Comparison of ENCODE assay signal across 15 cellular contexts in the genomic region with DNA sequence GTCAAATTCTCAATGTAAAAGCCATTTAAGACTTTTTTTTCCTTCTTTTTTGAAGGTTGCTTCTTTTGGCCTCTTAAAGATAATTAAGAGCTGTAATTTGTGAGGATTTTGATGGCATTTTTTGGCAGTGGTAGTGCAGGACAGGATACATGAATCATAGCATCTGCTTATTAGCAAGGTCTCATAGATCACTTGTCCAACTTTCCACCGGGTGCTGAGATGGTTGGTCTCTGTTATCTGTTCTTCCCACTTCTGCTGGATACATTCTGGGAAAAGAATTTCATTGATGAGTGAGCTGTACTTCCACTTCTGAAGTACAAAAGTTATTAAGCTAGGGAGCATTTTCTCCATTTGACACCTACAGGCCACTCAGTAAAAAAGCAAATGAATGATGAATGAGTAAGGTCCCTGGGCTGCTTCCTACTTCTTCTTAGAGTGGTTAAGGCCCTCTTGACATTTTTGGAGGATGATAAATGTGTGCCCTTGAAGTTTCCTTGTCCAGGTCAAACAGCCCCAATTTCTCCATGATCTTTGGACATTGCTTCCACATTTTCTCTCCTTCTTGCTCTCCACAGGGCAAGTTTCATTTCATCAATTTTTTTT.
DNase-seq lines count a peak whose midpoint lies in the region; ATAC-seq, FAIRE-seq and TF ChIP-seq lines count a peak whose summit lies in the region.
"Had no signal": no experiment of that assay in that cellular context is flagged by ENCODE, and none has a peak within 500 bp of the region (broad histone marks: within the 10 kb centered on the region; RNA-seq: fewer than 3 reads in every experiment).

No MANE protein-coding gene starts in this region.

- peaks cover 53% of the 10 kb centered on the region for H3K4me1 ChIP-seq in A549
- H3K4me1 ChIP-seq in HEK293 (ENCODE audit: control insufficient read depth, insufficient read depth, low read length), result no peaks in the 10 kb centered on the region
- peaks cover 4% of the 10 kb centered on the region for H3K4me1 ChIP-seq in mesenchymal stem cell (ENCODE audit: control insufficient read depth, insufficient read depth, low read depth, low read length)
- peaks cover 5% of the 10 kb centered on the region for H3K4me1 ChIP-seq in A673 (ENCODE audit: insufficient read depth, low read length, poor library complexity, severe bottlenecking)

- H2BK5ac ChIP-seq in mesenchymal stem cell (ENCODE audit: low read depth, low read length, poor library complexity, severe bottlenecking), result no peak overlapping the region

- H3K23ac ChIP-seq in mesenchymal stem cell (ENCODE audit: low read length in 2 of 2), result no peak overlapping the region

- H2AFZ ChIP-seq in mesenchymal stem cell (ENCODE audit: low read depth, low read length), result no peak overlapping the region

- no peak for TF ChIP-seq RAD21 in A549 (conservative IDR thresholded peaks at IDR 0.05 in 1 of 2, IDR thresholded peaks at IDR 0.05 in 1 of 2)

- BruUV-seq in A673 (replicated peaks; lab: Mats Ljungman, UMichigan), result no TSS peak

- H3K36me3 ChIP-seq in HEK293 (ENCODE audit: control insufficient read depth in 2 of 2, insufficient read depth in 1 of 2, low read length in 2 of 2) (no peaks in the 10 kb centered on the region), mesenchymal stem cell (ENCODE audit: control insufficient read depth in 1 of 2, insufficient read depth in 2 of 2, low read depth in 1 of 2, low read length in 2 of 2) (no peaks in the 10 kb centered on the region), A673 (ENCODE audit: insufficient read depth, low read length, poor library complexity, severe bottlenecking) (no peaks in the 10 kb centered on the region)
- H3K36me3 ChIP-seq: WERI-Rb-1 had no signal

- H2BK12ac ChIP-seq in mesenchymal stem cell (ENCODE audit: low read length in 2 of 2), result no peak overlapping the region

- peak overlapping the region; percentile 19; the same call in 2 of the 3 replicates for H3K4me2 ChIP-seq in A549
- no peak overlapping the region for H3K4me2 ChIP-seq in mesenchymal stem cell (ENCODE audit: low read length, poor library complexity, severe bottlenecking)

- intact Hi-C loops in A673 (cut with micrococcal nuclease; ENCODE audit: unreplicated experiment), result no loop called here

- CTCF ChIA-PET in A549 (lab: Yijun Ruan, JAX), result interaction anchor here (1.0 kb wide), 1 partner anchor 89 kb away, joined by 3 read pairs; no protein-coding TSS in a partner anchor
- CTCF ChIA-PET in HEK293 (lab: Yijun Ruan, JAX), result no interaction called here
- CTCF ChIA-PET in A673 (lab: Charles Lee), result no interaction called here

- H3K79me1 ChIP-seq in mesenchymal stem cell (replicated peaks; ENCODE audit: low read length, poor library complexity, severe bottlenecking), result peaks cover 18% of the 10 kb centered on the region

- H2AK5ac ChIP-seq in mesenchymal stem cell (ENCODE audit: low read length, severe bottlenecking), result no peak overlapping the region

- no peaks in the 10 kb centered on the region for H3K9me3 ChIP-seq in A549
- H3K9me3 ChIP-seq in HEK293 (ENCODE audit: control insufficient read depth, insufficient read depth, low read depth, low read length), result no peaks in the 10 kb centered on the region
- H3K9me3 ChIP-seq in mesenchymal stem cell (ENCODE audit: control insufficient read depth, low read length), result no peaks in the 10 kb centered on the region
- H3K9me3 ChIP-seq in A673 (ENCODE audit: low read depth, low read length, poor library complexity, severe bottlenecking), result no peaks in the 10 kb centered on the region

- no peak for TF ChIP-seq POLR2A in A549 (IDR thresholded peaks at IDR 0.05; ENCODE audit: low read length)

- TF ChIP-seq EP300 in A549 (IDR thresholded peaks at IDR 0.05), result no peak

- no peak overlapping the region for H4K91ac ChIP-seq in mesenchymal stem cell (ENCODE audit: low read length)

- no peak for DNase-seq in A549 (ENCODE audit: low read depth in 1 of 2, low spot score in 1 of 2)
- peak; percentile 17 for DNase-seq in astrocyte of the spinal cord (ENCODE audit: low read depth, low spot score)
- peak; percentile 71 for DNase-seq in mesenchymal stem cell
- no peak for DNase-seq in activated CD4-positive, alpha-beta T cell treated with anti-CD3 and anti-CD28 coated beads for 4 hours
- no peak for DNase-seq in amygdala (lab: John Stamatoyannopoulos, UW)
- no peak for DNase-seq in A673 (ENCODE audit: low spot score)
- DNase-seq: activated naive CD4-positive, alpha-beta T cell treated with anti-CD3 and anti-CD28 coated beads, Interleukin-2, amount 10 ng/mL, durations not matched to agents 7 days and 5 days; GOT3; KG1; NCI-H1417 treated with DMSO at 0.1 percent for 48 hours; stimulated activated naive B cell treated with anti-CD40 and anti-IgM and Interleukin-4, amounts not matched to agents 10 μg/mL and 1 μg/mL and 100 μg/mL, for 72 hours; WERI-Rb-1 had no signal

- H3K9ac ChIP-seq in mesenchymal stem cell (ENCODE audit: low read length), result no peak overlapping the region

- peak in 1 of 2 experiments; percentile 48; a peak in 3 of 6 replicates for ATAC-seq in A549
- no peak for ATAC-seq in GM19035 (IDR thresholded peaks at IDR 0.05; ENCODE audit: unreplicated experiment)
- ATAC-seq: stimulated activated naive B cell treated with anti-CD40 and anti-IgM and Interleukin-4, amounts not matched to agents 10 μg/mL and 1 μg/mL and 100 μg/mL, for 72 hours had no signal

- WGBS in A549 (ENCODE audit: missing lambda C conversion rate), result 55% methylated on average over 1 of the region's 1 CpG
- no CpG with 5 or more reads among the region's 1 CpG for WGBS in mesenchymal stem cell

- in situ Hi-C loops in astrocyte of the spinal cord (cut with HindIII; ENCODE audit: low sequenced_read_pairs), result no loop called here

- no peak overlapping the region for H2BK120ac ChIP-seq in mesenchymal stem cell (ENCODE audit: low read depth, low read length)

- TF ChIP-seq CTCF in A549 (IDR thresholded peaks at IDR 0.05) (no peak), HEK293 (tag by site-specific recombination; IDR thresholded peaks at IDR 0.05) (no peak), astrocyte of the spinal cord (IDR thresholded peaks at IDR 0.05; ENCODE audit: low read depth, low read length) (no peak), A673 (conservative IDR thresholded peaks at IDR 0.05; ENCODE audit: low read depth, low read length) (no peak)

- H2BK15ac ChIP-seq in mesenchymal stem cell (ENCODE audit: low read depth, poor library complexity, severe bottlenecking), result no peak overlapping the region

- H3K4me3 ChIP-seq in A549 (no peak overlapping the region), HEK293 (ENCODE audit: low read depth, low read length) (no peak overlapping the region), astrocyte of the spinal cord (ENCODE audit: low read depth, low read length) (no peak overlapping the region), mesenchymal stem cell (ENCODE audit: insufficient read depth in 1 of 2, low read depth in 1 of 2, low read length in 2 of 2) (no peak overlapping the region), A673 (ENCODE audit: low read depth, low read length, poor library complexity, severe bottlenecking) (no peak overlapping the region)

- H3K27me3 ChIP-seq in mesenchymal stem cell (ENCODE audit: control insufficient read depth in 1 of 2, insufficient read depth in 1 of 2, low read length in 2 of 2), result no peaks in the 10 kb centered on the region
- H3K27me3 ChIP-seq in A673 (replicated peaks; ENCODE audit: insufficient read depth, low read depth, low read length, poor library complexity), result no peaks in the 10 kb centered on the region

- no peak overlapping the region for H3K27ac ChIP-seq in A549
- H3K27ac ChIP-seq in HEK293 (ENCODE audit: extremely low read depth, low read depth, low read length), result no peak overlapping the region
- H3K27ac ChIP-seq in mesenchymal stem cell (ENCODE audit: low read length, poor library complexity, severe bottlenecking), result peak overlapping the region; percentile 42
- no peak overlapping the region for H3K27ac ChIP-seq in A673 (ENCODE audit: low read depth, low read length, poor library complexity, severe bottlenecking)
- H3K27ac ChIP-seq: WERI-Rb-1 had no signal

- H3K4ac ChIP-seq in mesenchymal stem cell (ENCODE audit: low read depth in 1 of 2, low read length in 2 of 2), result no peak overlapping the region

- H3K18ac ChIP-seq in mesenchymal stem cell (ENCODE audit: low read depth in 1 of 2, low read length in 2 of 2), result no peak overlapping the region

- H3K14ac ChIP-seq in mesenchymal stem cell (ENCODE audit: low read length in 2 of 2), result no peak overlapping the region

- no peak for FAIRE-seq in A549 (lab: Jason Lieb, UNC)
- FAIRE-seq: colon had no signal

- POLR2A ChIA-PET in A549 (lab: Yijun Ruan, JAX), result no interaction called here
- POLR2A ChIA-PET in HEK293 (lab: Yijun Ruan, JAX), result no interaction called here
- POLR2A ChIA-PET in A673 (lab: Charles Lee; ENCODE audit: low non-redundant PET), result no interaction called here

- no peak overlapping the region for H4K8ac ChIP-seq in mesenchymal stem cell (ENCODE audit: low read length)

TF ChIP-seq in A549, 52 proteins besides CTCF, POLR2A, EP300 and RAD21:
- TF ChIP-seq SREBF2 (IDR thresholded peaks at IDR 0.05) (no peak), POLR2AphosphoS2 (conservative IDR thresholded peaks at IDR 0.05; ENCODE audit: low read length) (no peak), HOXA7 (CRISPR knock-in tag; IDR thresholded peaks at IDR 0.05) (no peak)

TF ChIP-seq in HEK293, 187 proteins besides CTCF, POLR2A, EP300 and RAD21:
- TF ChIP-seq ZNF214 (tag by site-specific recombination; IDR thresholded peaks at IDR 0.05; ENCODE audit: borderline replicate concordance) (0 out of 2 replicates have a peak, but pooled peaks have one; percentile 40), ZBTB21 (tag by site-specific recombination; IDR thresholded peaks at IDR 0.05) (no peak), ZNF302 (tag by site-specific recombination; IDR thresholded peaks at IDR 0.05; ENCODE audit: low read depth) (no peak), ZNF335 (tag by site-specific recombination; conservative IDR thresholded peaks at IDR 0.05) (no peak)
TF ChIP-seq in HEK293: peak in this region for 1.

Comparison
In these comparisons a context has a peak if more than half of its experiments do, and no peak if none do; other contexts are left out.
1. DNase-seq: peak in astrocyte of the spinal cord (single experiment) and mesenchymal stem cell (single experiment); none in A549 (0 of 2), activated CD4-positive, alpha-beta T cell treated with anti-CD3 and anti-CD28 coated beads for 4 hours (0 of 2), amygdala (0 of 56) and A673 (single experiment).